ENCODE assay signal across 11 cellular contexts in the genomic region with DNA sequence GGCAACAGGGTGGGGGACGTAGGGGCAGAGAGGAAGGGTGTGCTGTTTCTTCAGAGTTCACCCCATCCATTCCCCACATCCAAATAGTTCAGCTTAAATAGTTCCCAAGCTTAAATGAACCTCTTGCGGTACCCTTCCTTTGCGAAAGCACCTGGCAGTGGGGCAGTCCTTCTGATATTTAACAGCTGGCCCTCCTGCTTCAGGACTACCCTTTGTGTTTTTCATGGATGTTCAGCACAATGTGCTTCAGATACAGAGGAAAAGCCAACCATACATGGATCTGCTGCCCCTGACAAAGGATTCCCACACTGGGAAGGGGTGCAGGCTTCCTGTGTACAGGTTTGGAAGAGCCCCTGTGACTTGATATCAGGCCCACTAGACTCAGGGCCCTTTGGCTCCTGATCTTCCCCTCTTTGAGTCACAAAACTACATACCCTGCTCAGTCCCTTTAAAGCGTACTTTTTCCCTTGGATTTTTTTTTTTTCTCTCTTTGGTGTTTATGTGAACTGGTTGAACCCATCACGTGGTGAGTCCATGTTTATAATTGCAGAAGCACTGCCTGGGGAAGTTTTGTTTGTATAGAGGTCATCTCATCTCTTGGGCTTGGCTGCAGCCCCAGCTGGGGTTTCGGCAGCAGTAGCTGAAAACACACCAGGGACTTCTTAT. TPM values are rescaled to one million over a fixed set of nuclear protein-coding genes. Genes with fewer than 3 reads are reported as not detected.
DNase-seq lines count a peak whose midpoint lies in the region; ATAC-seq and TF ChIP-seq lines count a peak whose summit lies in the region.
"Had no signal": no experiment of that assay in that cellular context is flagged by ENCODE, and none has a peak within 500 bp of the region (broad histone marks: within the 10 kb centered on the region; RNA-seq: fewer than 3 reads in every experiment).

No MANE protein-coding gene starts in this region.

- TF ChIP-seq POLR2A in vagina (IDR thresholded peaks at IDR 0.05): no peak

- no peaks in the 10 kb centered on the region; the same call in 1 of the 2 replicates for H4K20me1 ChIP-seq in PC-9 (ENCODE audit: insufficient read depth)

- no peaks in the 10 kb centered on the region for H3K36me3 ChIP-seq in muscle layer of colon (ENCODE audit: insufficient read depth, low read length)
- no peaks in the 10 kb centered on the region for H3K36me3 ChIP-seq in vagina
- no peaks in the 10 kb centered on the region for H3K36me3 ChIP-seq in PC-9 (ENCODE audit: low read depth)

- H3K4me3 ChIP-seq in muscle layer of colon (ENCODE audit: low read depth in 1 of 2, low read length in 2 of 2) (peak overlapping the region in 1 of 2 donors; percentile 24), vagina (no peak overlapping the region), PC-9 (no peak overlapping the region)

- peak overlapping the region; percentile 20 for H3K9ac ChIP-seq in muscle layer of colon (ENCODE audit: low read length)

- H3K9me2 ChIP-seq in PC-9 (ENCODE audit: insufficient read depth): no peaks in the 10 kb centered on the region

- H3K9me3 ChIP-seq in muscle layer of colon (ENCODE audit: low read length): no peaks in the 10 kb centered on the region
- no peaks in the 10 kb centered on the region for H3K9me3 ChIP-seq in vagina
- no peaks in the 10 kb centered on the region for H3K9me3 ChIP-seq in PC-9 (ENCODE audit: insufficient read depth, low read depth)

- H3K27me3 ChIP-seq in muscle layer of colon (ENCODE audit: control insufficient read depth in 1 of 2, insufficient read depth in 2 of 2, low read length in 2 of 2): no peaks in the 10 kb centered on the region
- H3K27me3 ChIP-seq in vagina: no peaks in the 10 kb centered on the region
- H3K27me3 ChIP-seq in PC-9 (ENCODE audit: insufficient read depth, low read depth): no peaks in the 10 kb centered on the region; the same call in 1 of the 2 replicates

- no peak overlapping the region for H3K4me2 ChIP-seq in PC-9

- no peak overlapping the region for H2AFZ ChIP-seq in PC-9

- peak; percentile 39 for DNase-seq in DMS153 (lab: John Stamatoyannopoulos, UW)
- no peak for DNase-seq in DMS153 treated with DMSO at 0.1 percent for 48 hours (lab: John Stamatoyannopoulos, UW; ENCODE audit: unreplicated experiment)
- peak; percentile 82 for DNase-seq in fibroblast of peridontal ligament (ENCODE audit: extremely low read depth)
- no peak for DNase-seq in vagina (ENCODE audit: extremely low spot score in 2 of 2)
- DNase-seq in inferior parietal cortex (ENCODE audit: extremely low spot score): no peak
- no peak for DNase-seq in PC-9
- DNase-seq: activated CD8-positive, alpha-beta memory T cell treated with anti-CD3 and anti-CD28 coated beads, Interleukin-2, amount 50 U/mL, for 48 hours; HFFc6 had no signal

- TF ChIP-seq CTCF in vagina (IDR thresholded peaks at IDR 0.05): no peak
- TF ChIP-seq CTCF in PC-9 (conservative IDR thresholded peaks at IDR 0.05): no peak

- H3K79me2 ChIP-seq in PC-9 (ENCODE audit: low read depth): no peaks in the 10 kb centered on the region

- H3F3A ChIP-seq in PC-9 (ENCODE audit: insufficient read depth, low read depth): no peaks in the 10 kb centered on the region

- intact Hi-C loops in vagina (cut with DNase I): no loop called here
- intact Hi-C loops in PC-9 (cut with micrococcal nuclease; ENCODE audit: unreplicated experiment): no loop called here

- H3K4me1 ChIP-seq in muscle layer of colon (ENCODE audit: insufficient read depth, low read length) (peaks cover 79% of the 10 kb centered on the region), vagina (peaks cover 32% of the 10 kb centered on the region), PC-9 (replicated peaks; ENCODE audit: insufficient read depth) (no peaks in the 10 kb centered on the region)

- CTCF ChIA-PET in PC-9 (lab: Charles Lee): interaction anchor here (0.6 kb wide), 1 partner anchor 162 kb away, joined by 3 read pairs; no protein-coding TSS in a partner anchor

- BruUV-seq in PC-9 (replicated peaks; lab: Mats Ljungman, UMichigan): no TSS peak

- H3K27ac ChIP-seq in muscle layer of colon (ENCODE audit: low read depth, low read length): peak overlapping the region; percentile 79
- H3K27ac ChIP-seq in vagina: peak overlapping the region; percentile 81
- H3K27ac ChIP-seq in PC-9: no peak overlapping the region
- H3K27ac ChIP-seq: 22Rv1 had no signal

- POLR2A ChIA-PET in PC-9 (lab: Charles Lee; ENCODE audit: unreplicated experiment): no interaction called here

- no peak for ATAC-seq in GM21390 (IDR thresholded peaks at IDR 0.05; ENCODE audit: unreplicated experiment)

RNA-seq across cellular contexts. Expression of a gene that starts 45.3 kb away (rescaled TPM):
- total RNA-seq in vagina: 1,041 TPM
- total RNA-seq in PC-9 (2021): 5.5 and 10.0 TPM in 2 replicates

Comparison
In these comparisons a context has a peak if more than half of its experiments do, and no peak if none do; other contexts are left out.
1. DNase-seq: peak in DMS153 (single experiment) and fibroblast of peridontal ligament (single experiment); none in DMS153 treated with DMSO at 0.1 percent for 48 hours (single experiment), vagina (0 of 2), inferior parietal cortex (single experiment) and PC-9 (0 of 2).
2. RNA of a gene that starts 45.3 kb away (total RNA-seq): 1,041 TPM in vagina (single experiment); 5.5 to 10.0 TPM in PC-9; every median in the first group is over 10 times any median in the second.